ENCODE assay signal across 8 cellular contexts in the genomic region with DNA sequence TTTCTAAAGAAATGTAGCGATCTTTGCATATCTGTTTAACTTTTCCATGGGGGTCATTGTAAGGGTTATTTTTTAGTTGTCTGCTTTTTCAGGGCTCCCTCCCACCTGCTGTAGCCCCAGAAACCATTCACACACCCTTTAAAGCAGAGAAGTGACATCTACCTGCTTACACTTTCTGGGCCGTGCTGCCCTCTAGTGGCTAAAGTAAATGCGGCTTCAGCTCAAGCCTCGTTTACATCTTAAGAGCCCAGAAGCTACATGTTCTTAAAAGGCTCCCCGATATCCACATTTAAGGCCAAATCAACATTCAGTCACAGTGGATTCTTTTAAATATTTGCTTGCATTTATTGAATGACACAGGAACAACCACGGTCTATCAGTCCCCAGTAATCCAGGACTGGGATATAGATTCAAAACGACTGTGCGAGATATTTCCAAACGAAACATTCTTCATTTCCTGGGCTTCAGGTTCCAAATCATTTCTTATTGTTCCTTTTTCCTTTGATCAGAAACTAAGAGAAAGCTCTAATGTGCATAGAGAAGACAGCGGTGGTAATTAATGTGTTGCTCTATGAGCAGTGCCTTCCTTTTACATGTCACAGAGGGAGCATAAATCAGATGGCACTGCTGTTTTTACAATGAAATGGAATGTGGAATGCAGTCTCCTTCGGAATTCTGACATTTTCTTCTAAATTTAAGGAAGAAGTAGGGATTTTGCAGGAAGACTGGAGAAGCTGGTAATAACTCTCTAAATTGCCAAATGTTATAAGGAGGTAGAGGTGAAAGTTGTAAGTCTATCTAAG.
DNase-seq lines count a peak whose midpoint lies in the region; ATAC-seq lines count a peak whose summit lies in the region.

No MANE protein-coding gene starts in this region.

- no peak overlapping the region for H2AK5ac ChIP-seq in mesendoderm (ENCODE audit: low read length)

- H3K4ac ChIP-seq in mesendoderm (ENCODE audit: low read depth, low read length) = no peak overlapping the region

- H3K27me3 ChIP-seq in CD4-positive, CD25-positive, alpha-beta regulatory T cell (ENCODE audit: control insufficient read depth, insufficient read depth, low read length) = no peaks in the 10 kb centered on the region
- no peaks in the 10 kb centered on the region for H3K27me3 ChIP-seq in mesendoderm (ENCODE audit: insufficient read depth, low read length, poor library complexity)

- H3K9ac ChIP-seq in mesendoderm (ENCODE audit: low read length) = no peak overlapping the region

- H4K5ac ChIP-seq in mesendoderm (ENCODE audit: low read length) = no peak overlapping the region

- peak overlapping the region; percentile 5 for H4K8ac ChIP-seq in mesendoderm (ENCODE audit: low read depth, low read length)

- H3K79me1 ChIP-seq in mesendoderm (ENCODE audit: low read length) = no peaks in the 10 kb centered on the region

- H3K4me3 ChIP-seq in CD4-positive, CD25-positive, alpha-beta regulatory T cell (ENCODE audit: low read depth, low read length) = no peak overlapping the region
- no peak overlapping the region for H3K4me3 ChIP-seq in mesendoderm (ENCODE audit: low read length)

- H3K27ac Mint-ChIP-seq in CD4-positive, CD25-positive, alpha-beta regulatory T cell = no peak overlapping the region

- H3K36me3 Mint-ChIP-seq in CD4-positive, CD25-positive, alpha-beta regulatory T cell = no peaks in the 10 kb centered on the region

- H3K4me1 ChIP-seq in CD4-positive, CD25-positive, alpha-beta regulatory T cell (ENCODE audit: control insufficient read depth, insufficient read depth, low read length, poor library complexity, severe bottlenecking) = no peaks in the 10 kb centered on the region
- H3K4me1 ChIP-seq in mesendoderm (ENCODE audit: control insufficient read depth, low read depth, low read length) = no peaks in the 10 kb centered on the region

- peak in 1 of 2 donors; percentile 55 for ATAC-seq in CD4-positive, CD25-positive, alpha-beta regulatory T cell (ENCODE audit: low read depth in 2 of 2)
- ATAC-seq in HG03196 (IDR thresholded peaks at IDR 0.05; ENCODE audit: unreplicated experiment) = peak; percentile 80

- no peak overlapping the region for H3K23ac ChIP-seq in mesendoderm (ENCODE audit: low read length)

- H3K27ac ChIP-seq in CD4-positive, CD25-positive, alpha-beta regulatory T cell (ENCODE audit: insufficient read depth, low read length, poor library complexity, severe bottlenecking) = no peak overlapping the region
- H3K27ac ChIP-seq in mesendoderm (ENCODE audit: low read depth, low read length) = no peak overlapping the region

- no peaks in the 10 kb centered on the region for H3K79me2 ChIP-seq in mesendoderm (ENCODE audit: control insufficient read depth, insufficient read depth, low read length)

- no peak overlapping the region for H3K4me3 Mint-ChIP-seq in CD4-positive, CD25-positive, alpha-beta regulatory T cell

- no peaks in the 10 kb centered on the region for H3K4me1 Mint-ChIP-seq in CD4-positive, CD25-positive, alpha-beta regulatory T cell

- H3K9me3 ChIP-seq in CD4-positive, CD25-positive, alpha-beta regulatory T cell (ENCODE audit: control insufficient read depth in 2 of 2, low read length in 2 of 2) = no peaks in the 10 kb centered on the region

- peak; percentile 23 to 74 (median 48) for DNase-seq in CD4-positive, CD25-positive, alpha-beta regulatory T cell
- peak; percentile 7 for DNase-seq in GM19238 (ENCODE audit: insufficient read length, low spot score)
- peak; percentile 49 to 73 for DNase-seq in NCI-H446 (lab: John Stamatoyannopoulos, UW)
- peak; percentile 52 to 58 for DNase-seq in activated CD4-positive, alpha-beta T cell treated with anti-CD3 and anti-CD28 coated beads, Interleukin-2, amount 50 U/mL, for 4 hours
- DNase-seq in ecto neural progenitor cell (ENCODE audit: low spot score) = peak; percentile 72
- peak; percentile 82 for DNase-seq in mesendoderm
- peak; percentile 9 to 42 for DNase-seq in stimulated activated CD8-positive, alpha-beta memory T cell treated with anti-CD3 and anti-CD28 coated beads, Interleukin-4, amount 100 ng/mL, for 1 hour (ENCODE audit: low read depth in 2 of 2, low spot score in 1 of 2)

- no peak overlapping the region for H2BK120ac ChIP-seq in mesendoderm (ENCODE audit: low read depth, low read length)

- no peaks in the 10 kb centered on the region for H3K36me3 ChIP-seq in CD4-positive, CD25-positive, alpha-beta regulatory T cell (ENCODE audit: control insufficient read depth, insufficient read depth, low read length)
- H3K36me3 ChIP-seq in mesendoderm (ENCODE audit: control insufficient read depth, insufficient read depth, low read length) = no peaks in the 10 kb centered on the region

- no peak overlapping the region for H2BK5ac ChIP-seq in mesendoderm (ENCODE audit: low read length)

- H2BK15ac ChIP-seq in mesendoderm (replicated peaks; ENCODE audit: low read depth) = no peak overlapping the region

- no peak overlapping the region for H3K56ac ChIP-seq in mesendoderm (ENCODE audit: low read length)

- no peak overlapping the region for H3K18ac ChIP-seq in mesendoderm (ENCODE audit: low read length)

- WGBS in mesendoderm (ENCODE audit: extremely low coverage, insufficient coverage, low lambda C conversion rate) = no CpG with 5 or more reads among the region's 11 CpGs

- no peaks in the 10 kb centered on the region for H3K9me3 Mint-ChIP-seq in CD4-positive, CD25-positive, alpha-beta regulatory T cell

- H3K27me3 Mint-ChIP-seq in CD4-positive, CD25-positive, alpha-beta regulatory T cell = peaks cover 11% of the 10 kb centered on the region

- no peak overlapping the region for H3K4me2 ChIP-seq in mesendoderm (ENCODE audit: low read length)

Comparison
In these comparisons a context has a peak if more than half of its experiments do, and no peak if none do; other contexts are left out.
1. DNase-seq: peak in every context shown above with its lines; median percentile 82 in mesendoderm; 72 in ecto neural progenitor cell; 61 in NCI-H446; 55 in activated CD4-positive, alpha-beta T cell treated with anti-CD3 and anti-CD28 coated beads, Interleukin-2, amount 50 U/mL, for 4 hours; 48 in CD4-positive, CD25-positive, alpha-beta regulatory T cell; 26 in stimulated activated CD8-positive, alpha-beta memory T cell treated with anti-CD3 and anti-CD28 coated beads, Interleukin-4, amount 100 ng/mL, for 1 hour; 7 in GM19238.